8 cellular contexts compared by ENCODE assay signal in genomic region chr17:37220609-37220953, GRCh38.
A peak's percentile ranks its signal among the peaks of the same experiment; 100 is the strongest.
DNase-seq lines count a peak whose midpoint lies in the region; ATAC-seq lines count a peak whose summit lies in the region.
"Had no signal": no experiment of that assay in that cellular context is flagged by ENCODE, and none has a peak within 500 bp of the region (broad histone marks: within the 10 kb centered on the region; RNA-seq: fewer than 3 reads in every experiment).

No MANE protein-coding gene starts in this region.

- CTCF ChIA-PET in activated CD4-positive, alpha-beta memory T cell treated with anti-CD3 and anti-CD28 coated beads, Interleukin-2, amount 10 ng/mL, durations not matched to agents 7 days and 5 days (lab: Charles Lee), result no interaction called here

- no peaks in the 10 kb centered on the region for H3K9me3 Mint-ChIP-seq in activated CD4-positive, alpha-beta memory T cell treated with anti-CD3 and anti-CD28 coated beads, Interleukin-2, amount 10 ng/mL, durations not matched to agents 7 days and 5 days
- H3K9me3 Mint-ChIP-seq: T-helper 1 cell treated with Interleukin-12 subunit alpha and Interleukin-12 subunit beta and Interleukin-4 antibody, amounts not matched to agents 30 μg/mL and 1 μg/mL, for 36 hours had no signal

- H3K27ac Mint-ChIP-seq in activated CD4-positive, alpha-beta memory T cell treated with anti-CD3 and anti-CD28 coated beads, Interleukin-2, amount 10 ng/mL, durations not matched to agents 7 days and 5 days, result no peak overlapping the region
- H3K27ac Mint-ChIP-seq: T-helper 1 cell treated with Interleukin-12 subunit alpha and Interleukin-12 subunit beta and Interleukin-4 antibody, amounts not matched to agents 30 μg/mL and 1 μg/mL, for 36 hours had no signal

- no peak overlapping the region for H3K4me3 Mint-ChIP-seq in activated CD4-positive, alpha-beta memory T cell treated with anti-CD3 and anti-CD28 coated beads, Interleukin-2, amount 10 ng/mL, durations not matched to agents 7 days and 5 days
- H3K4me3 Mint-ChIP-seq: T-helper 1 cell treated with Interleukin-12 subunit alpha and Interleukin-12 subunit beta and Interleukin-4 antibody, amounts not matched to agents 30 μg/mL and 1 μg/mL, for 36 hours had no signal

- H3K4me1 Mint-ChIP-seq in activated CD4-positive, alpha-beta memory T cell treated with anti-CD3 and anti-CD28 coated beads, Interleukin-2, amount 10 ng/mL, durations not matched to agents 7 days and 5 days, result peaks cover 9% of the 10 kb centered on the region

- no peak for ATAC-seq in HG03342 (IDR thresholded peaks at IDR 0.05; ENCODE audit: unreplicated experiment)

- no peaks in the 10 kb centered on the region for H3K27me3 Mint-ChIP-seq in activated CD4-positive, alpha-beta memory T cell treated with anti-CD3 and anti-CD28 coated beads, Interleukin-2, amount 10 ng/mL, durations not matched to agents 7 days and 5 days

- POLR2A ChIA-PET in activated CD4-positive, alpha-beta memory T cell treated with anti-CD3 and anti-CD28 coated beads, Interleukin-2, amount 10 ng/mL, durations not matched to agents 7 days and 5 days (lab: Charles Lee), result no interaction called here

- H3K36me3 Mint-ChIP-seq in activated CD4-positive, alpha-beta memory T cell treated with anti-CD3 and anti-CD28 coated beads, Interleukin-2, amount 10 ng/mL, durations not matched to agents 7 days and 5 days (ENCODE audit: low read depth), result peaks cover 20% of the 10 kb centered on the region

- DNase-seq in ELR (ENCODE audit: low read depth), result peak; percentile 48
- DNase-seq in LHCN-M2 (ENCODE audit: low read depth), result peak; percentile 25
- DNase-seq in activated CD4-positive, alpha-beta memory T cell treated with anti-CD3 and anti-CD28 coated beads, Interleukin-2, amount 10 ng/mL, durations not matched to agents 7 days and 5 days, result peak; percentile 60
- peak; percentile 53 for DNase-seq in iPS-NIHi7 (ENCODE audit: extremely low spot score)
- no peak for DNase-seq in NCI-H187 (lab: John Stamatoyannopoulos, UW)
- DNase-seq in GDM1 (lab: John Stamatoyannopoulos, UW), result no peak

Comparison
In these comparisons a context has a peak if more than half of its experiments do, and no peak if none do; other contexts are left out.
1. DNase-seq: peak in ELR (single experiment), LHCN-M2 (single experiment), activated CD4-positive, alpha-beta memory T cell treated with anti-CD3 and anti-CD28 coated beads, Interleukin-2, amount 10 ng/mL, durations not matched to agents 7 days and 5 days (single experiment) and iPS-NIHi7 (single experiment); none in NCI-H187 (0 of 2) and GDM1 (single experiment).